In the genomic region with DNA sequence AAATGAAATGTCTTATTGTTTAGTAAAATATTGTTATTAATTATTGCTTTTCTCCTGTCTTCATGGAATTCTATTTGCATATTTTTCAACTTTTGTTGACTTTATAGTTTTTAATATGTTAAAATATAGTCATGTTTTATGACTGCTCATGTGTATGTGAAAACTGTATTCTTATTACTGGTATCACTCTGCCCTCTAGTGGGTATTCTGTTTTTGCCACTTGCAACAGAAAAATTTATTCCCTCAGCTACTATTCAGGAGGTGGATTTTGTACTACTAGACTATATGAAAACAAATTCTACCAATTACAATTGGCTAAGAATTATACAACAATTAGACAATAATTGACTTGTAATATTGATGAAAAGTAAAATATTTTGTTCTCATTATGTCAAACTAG, we compare ENCODE assay signal across 8 cellular contexts. TPM values are rescaled to one million over a fixed set of nuclear protein-coding genes. Genes with fewer than 3 reads are reported as not detected.
A peak's percentile ranks its signal among the peaks of the same experiment; 100 is the strongest.
DNase-seq lines count a peak whose midpoint lies in the region; ATAC-seq, FAIRE-seq and TF ChIP-seq lines count a peak whose summit lies in the region.

No MANE protein-coding gene starts in this region.

- H3K4me3 ChIP-seq in AG10803 (ENCODE audit: low read length) (no peak overlapping the region), choroid plexus epithelial cell (ENCODE audit: low read depth, low read length) (no peak overlapping the region), pancreas (no peak overlapping the region)

- peak; percentile 45 for FAIRE-seq in pancreas (lab: Jason Lieb, UNC)

- peak; percentile 21 for DNase-seq in AG10803 (ENCODE audit: low read depth)
- peak; percentile 12 for DNase-seq in NCI-H2107 treated with DMSO at 0.1 percent for 48 hours (lab: John Stamatoyannopoulos, UW; ENCODE audit: unreplicated experiment)
- peak; percentile 70 for DNase-seq in choroid plexus epithelial cell (ENCODE audit: low read depth)
- no peak for DNase-seq in pancreas
- DNase-seq in activated T-cell treated with anti-CD3 and anti-CD28 coated beads, Interleukin-2, amount 50 U/mL, for 4 hours, result no peak
- no peak for DNase-seq in activated naive CD4-positive, alpha-beta T cell (lab: John Stamatoyannopoulos, UW)

- ATAC-seq in GM19324 (IDR thresholded peaks at IDR 0.05; ENCODE audit: low FRiP score, unreplicated experiment), result peak; percentile 61
- ATAC-seq in pancreas, result no peak
- ATAC-seq in activated T-cell treated with anti-CD3 and anti-CD28 coated beads, Interleukin-2, amount 50 U/mL, for 4 hours, result no peak
- no peak for ATAC-seq in activated CD4-positive, CD25-positive, alpha-beta regulatory T cell treated with anti-CD3 and anti-CD28 coated beads, Interleukin-2, amount 50 U/mL, for 24 hours

- peaks cover 19% of the 10 kb centered on the region for H3K9me3 Mint-ChIP-seq in activated T-cell treated with anti-CD3 and anti-CD28 coated beads, Interleukin-2, amount 50 U/mL, for 4 hours

- H3K36me3 Mint-ChIP-seq in activated T-cell treated with anti-CD3 and anti-CD28 coated beads, Interleukin-2, amount 50 U/mL, for 4 hours (ENCODE audit: insufficient read depth), result no peaks in the 10 kb centered on the region

- no peaks in the 10 kb centered on the region for H3K4me1 ChIP-seq in pancreas

- no peaks in the 10 kb centered on the region for H3K36me3 ChIP-seq in pancreas

- no peaks in the 10 kb centered on the region for H3K27me3 Mint-ChIP-seq in activated T-cell treated with anti-CD3 and anti-CD28 coated beads, Interleukin-2, amount 50 U/mL, for 4 hours (ENCODE audit: low read depth)

- H3K4me3 Mint-ChIP-seq in activated T-cell treated with anti-CD3 and anti-CD28 coated beads, Interleukin-2, amount 50 U/mL, for 4 hours, result no peak overlapping the region

- peaks cover 0 to 3% (median 0%) of the 10 kb centered on the region in 4 donors for H3K27me3 ChIP-seq in pancreas

- H3K9me3 ChIP-seq in pancreas, result no peaks in the 10 kb centered on the region

- H3K4me1 Mint-ChIP-seq in activated T-cell treated with anti-CD3 and anti-CD28 coated beads, Interleukin-2, amount 50 U/mL, for 4 hours (ENCODE audit: low read depth), result no peaks in the 10 kb centered on the region

- no peak overlapping the region for H3K27ac ChIP-seq in pancreas

- intact Hi-C loops in pancreas (cut with DNase I), result no loop called here

- peak; percentile 67 for TF ChIP-seq CTCF in AG10803 (conservative IDR thresholded peaks at IDR 0.05; ENCODE audit: low read length)
- TF ChIP-seq CTCF in choroid plexus epithelial cell (conservative IDR thresholded peaks at IDR 0.05; ENCODE audit: low read depth, low read length), result peak; percentile 60
- peak in 2 of 4 donors; percentile 21 to 28 for TF ChIP-seq CTCF in pancreas (IDR thresholded peaks at IDR 0.05)

RNA-seq across cellular contexts. Expression of gene OR4C6, which starts 45.0 kb away (rescaled TPM):
- total RNA-seq in pancreas, result not detected
- not detected for polyA plus RNA-seq in pancreas
- not detected for total RNA-seq in activated T-cell treated with anti-CD3 and anti-CD28 coated beads, Interleukin-2, amount 50 U/mL, for 4 hours

RNA-seq across cellular contexts. Expression of gene OR4S2, which starts 58.9 kb away (rescaled TPM):
- not detected for total RNA-seq in pancreas
- not detected for polyA plus RNA-seq in pancreas
- total RNA-seq in activated T-cell treated with anti-CD3 and anti-CD28 coated beads, Interleukin-2, amount 50 U/mL, for 4 hours, result not detected

Comparison
In these comparisons a context has a peak if more than half of its experiments do, and no peak if none do; other contexts are left out.
1. DNase-seq: peak in AG10803 (single experiment), NCI-H2107 treated with DMSO at 0.1 percent for 48 hours (single experiment) and choroid plexus epithelial cell (single experiment); none in pancreas (0 of 6), activated T-cell treated with anti-CD3 and anti-CD28 coated beads, Interleukin-2, amount 50 U/mL, for 4 hours (single experiment) and activated naive CD4-positive, alpha-beta T cell (0 of 4).